Comparison of ENCODE assay signal across 2 cellular contexts in the genomic region with DNA sequence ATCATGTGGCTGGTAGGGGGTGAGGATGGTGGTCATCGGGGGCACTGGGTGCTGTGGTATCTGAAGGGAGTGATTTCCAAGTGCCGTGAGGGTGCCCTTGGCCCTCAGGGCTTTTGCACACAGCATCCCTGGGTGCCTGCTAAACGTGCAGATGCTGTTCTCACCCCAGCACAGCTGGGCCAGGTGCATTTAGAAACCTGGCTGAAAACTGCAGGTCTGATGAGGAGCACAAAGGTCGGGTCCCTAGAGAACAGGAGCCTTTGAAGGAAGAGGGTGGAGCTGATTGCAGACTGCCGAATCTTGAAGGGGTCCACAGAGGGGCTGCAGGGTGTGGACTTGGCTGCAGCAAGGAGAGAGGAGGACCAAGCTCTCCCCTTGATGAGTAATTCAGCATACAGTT.
TF ChIP-seq lines count a peak whose summit lies in the region.

No MANE protein-coding gene starts in this region.

TF ChIP-seq in GM23338, 12 proteins besides CTCF, POLR2A, EP300 and RAD21:
- no peak for TF ChIP-seq POLR2AphosphoS5 (IDR thresholded peaks at IDR 0.05; ENCODE audit: low read depth)

TF ChIP-seq in HEK293T, 16 proteins besides CTCF, POLR2A, EP300 and RAD21 (continued from another document):
- TF ChIP-seq SUZ12 (IDR thresholded peaks at IDR 0.05): no peak
- no peak for TF ChIP-seq BHLHE40 (IDR thresholded peaks at IDR 0.05; ENCODE audit: borderline replicate concordance)
- no peak for TF ChIP-seq ZNF384 (IDR thresholded peaks at IDR 0.05)
- TF ChIP-seq ARNT (IDR thresholded peaks at IDR 0.05): no peak
- TF ChIP-seq SP1 (IDR thresholded peaks at IDR 0.05): no peak
- TF ChIP-seq LEF1 (IDR thresholded peaks at IDR 0.05; ENCODE audit: borderline replicate concordance): no peak
- TF ChIP-seq, protein P1, sequence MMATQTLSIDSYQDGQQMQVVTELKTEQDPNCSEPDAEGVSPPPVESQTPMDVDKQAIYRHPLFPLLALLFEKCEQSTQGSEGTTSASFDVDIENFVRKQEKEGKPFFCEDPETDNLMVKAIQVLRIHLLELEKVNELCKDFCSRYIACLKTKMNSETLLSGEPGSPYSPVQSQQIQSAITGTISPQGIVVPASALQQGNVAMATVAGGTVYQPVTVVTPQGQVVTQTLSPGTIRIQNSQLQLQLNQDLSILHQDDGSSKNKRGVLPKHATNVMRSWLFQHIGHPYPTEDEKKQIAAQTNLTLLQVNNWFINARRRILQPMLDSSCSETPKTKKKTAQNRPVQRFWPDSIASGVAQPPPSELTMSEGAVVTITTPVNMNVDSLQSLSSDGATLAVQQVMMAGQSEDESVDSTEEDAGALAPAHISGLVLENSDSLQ (IDR thresholded peaks at IDR 0.05): no peak
- no peak for TF ChIP-seq NFRKB (IDR thresholded peaks at IDR 0.05)
- TF ChIP-seq FOXK2 (IDR thresholded peaks at IDR 0.05): no peak
